ENCODE assay signal across 2 cellular contexts in the genomic region with DNA sequence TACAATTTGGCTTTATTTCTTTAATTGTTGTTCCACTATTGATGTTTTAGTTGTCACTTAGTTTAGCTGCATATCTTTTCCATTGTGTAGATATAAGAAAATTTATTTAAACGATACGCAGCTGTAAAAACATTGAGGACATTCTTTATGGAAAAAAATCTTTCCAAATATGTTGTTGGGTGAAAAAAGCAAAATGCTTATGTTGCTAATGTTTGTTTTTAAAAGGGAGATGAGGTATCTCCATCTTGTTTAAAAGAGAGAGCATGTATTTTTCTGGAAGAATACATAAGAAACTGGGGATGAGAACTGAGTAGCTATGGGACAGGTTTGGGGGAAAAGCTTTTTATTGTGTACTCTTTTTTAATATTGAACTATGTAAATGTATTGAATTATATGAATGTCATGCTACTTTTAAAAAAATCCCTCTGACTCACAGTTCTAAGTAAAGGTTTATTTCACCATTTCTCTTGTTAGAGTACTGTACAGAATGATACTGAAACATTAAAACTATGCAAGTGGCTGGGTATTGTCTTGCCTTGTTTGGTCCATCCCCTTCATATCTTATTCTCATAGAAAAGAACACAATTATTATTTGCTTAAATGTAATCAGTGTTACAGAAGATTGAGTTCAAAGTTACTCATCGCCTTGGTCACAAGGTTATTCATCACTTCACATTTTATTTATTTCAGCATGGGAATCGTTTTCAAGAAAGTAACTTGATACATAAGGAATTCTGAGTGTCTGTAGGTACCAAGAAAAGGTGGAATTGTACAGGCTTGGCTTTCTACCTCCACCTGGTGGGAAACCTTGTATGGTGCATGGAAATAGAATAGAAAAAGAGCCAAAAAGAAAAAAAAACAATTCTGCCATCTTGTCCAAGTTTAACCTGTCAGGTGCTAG.
A peak's percentile ranks its signal among the peaks of the same experiment; 100 is the strongest.
TF ChIP-seq lines count a peak whose summit lies in the region.

No MANE protein-coding gene starts in this region.

TF ChIP-seq in IMR-90, 13 proteins besides CTCF, POLR2A, EP300 and RAD21:
- TF ChIP-seq SMC3 (IDR thresholded peaks at IDR 0.05; ENCODE audit: low read depth, low read length) (no peak; the same call in 1 of the 2 replicates), MAZ (IDR thresholded peaks at IDR 0.05; ENCODE audit: borderline replicate concordance, low read depth, low read length) (no peak), RFX5 (IDR thresholded peaks at IDR 0.05; ENCODE audit: low read depth, low read length) (no peak), RCOR1 (IDR thresholded peaks at IDR 0.05; ENCODE audit: insufficient replicate concordance, low read length) (no peak), MXI1 (IDR thresholded peaks at IDR 0.05; ENCODE audit: borderline replicate concordance, low read depth, low read length) (no peak), MAFK (IDR thresholded peaks at IDR 0.05; ENCODE audit: low read depth, low read length) (no peak), CEBPB (IDR thresholded peaks at IDR 0.05; ENCODE audit: low read depth, low read length) (no peak), FOS (IDR thresholded peaks at IDR 0.05; ENCODE audit: low read depth, low read length) (no peak), NFE2L2 (IDR thresholded peaks at IDR 0.05; ENCODE audit: low read depth, low read length) (no peak), BHLHE40 (IDR thresholded peaks at IDR 0.05; ENCODE audit: low read depth, low read length) (no peak), CHD1 (IDR thresholded peaks at IDR 0.05; ENCODE audit: low read depth, low read length) (no peak)
- TF ChIP-seq, protein P1, sequence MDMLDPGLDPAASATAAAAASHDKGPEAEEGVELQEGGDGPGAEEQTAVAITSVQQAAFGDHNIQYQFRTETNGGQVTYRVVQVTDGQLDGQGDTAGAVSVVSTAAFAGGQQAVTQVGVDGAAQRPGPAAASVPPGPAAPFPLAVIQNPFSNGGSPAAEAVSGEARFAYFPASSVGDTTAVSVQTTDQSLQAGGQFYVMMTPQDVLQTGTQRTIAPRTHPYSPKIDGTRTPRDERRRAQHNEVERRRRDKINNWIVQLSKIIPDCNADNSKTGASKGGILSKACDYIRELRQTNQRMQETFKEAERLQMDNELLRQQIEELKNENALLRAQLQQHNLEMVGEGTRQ (IDR thresholded peaks at IDR 0.05; ENCODE audit: low read depth, low read length) = no peak
- TF ChIP-seq, protein P2, sequence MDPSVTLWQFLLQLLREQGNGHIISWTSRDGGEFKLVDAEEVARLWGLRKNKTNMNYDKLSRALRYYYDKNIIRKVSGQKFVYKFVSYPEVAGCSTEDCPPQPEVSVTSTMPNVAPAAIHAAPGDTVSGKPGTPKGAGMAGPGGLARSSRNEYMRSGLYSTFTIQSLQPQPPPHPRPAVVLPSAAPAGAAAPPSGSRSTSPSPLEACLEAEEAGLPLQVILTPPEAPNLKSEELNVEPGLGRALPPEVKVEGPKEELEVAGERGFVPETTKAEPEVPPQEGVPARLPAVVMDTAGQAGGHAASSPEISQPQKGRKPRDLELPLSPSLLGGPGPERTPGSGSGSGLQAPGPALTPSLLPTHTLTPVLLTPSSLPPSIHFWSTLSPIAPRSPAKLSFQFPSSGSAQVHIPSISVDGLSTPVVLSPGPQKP (IDR thresholded peaks at IDR 0.05; ENCODE audit: borderline replicate concordance, low read depth, low read length) = no peak

TF ChIP-seq in HepG2, 621 proteins besides CTCF, POLR2A, EP300 and RAD21:
- TF ChIP-seq ZNF841 (CRISPR knock-in tag; IDR thresholded peaks at IDR 0.05; ENCODE audit: borderline replicate concordance) (no peak), ASH2L (IDR thresholded peaks at IDR 0.05; ENCODE audit: insufficient read length, low read depth, low read length) (peak; percentile 20), ZNF839 (CRISPR knock-in tag; IDR thresholded peaks at IDR 0.05; ENCODE audit: borderline replicate concordance) (no peak), SMC3 (IDR thresholded peaks at IDR 0.05; ENCODE audit: low read length) (0 out of 2 replicates have a peak, but pooled peaks have one; percentile 23), STAG1 (CRISPR knock-in tag; IDR thresholded peaks at IDR 0.05) (peak; percentile 54), RXRB (CRISPR knock-in tag; IDR thresholded peaks at IDR 0.05; ENCODE audit: borderline replicate concordance) (0 out of 2 replicates have a peak, but pooled peaks have one; percentile 15), ONECUT2 (CRISPR knock-in tag; IDR thresholded peaks at IDR 0.05) (no peak), GATAD2A (CRISPR knock-in tag; IDR thresholded peaks at IDR 0.05) (0 out of 2 replicates have a peak, but pooled peaks have one; percentile 11)
- TF ChIP-seq, protein P3, sequence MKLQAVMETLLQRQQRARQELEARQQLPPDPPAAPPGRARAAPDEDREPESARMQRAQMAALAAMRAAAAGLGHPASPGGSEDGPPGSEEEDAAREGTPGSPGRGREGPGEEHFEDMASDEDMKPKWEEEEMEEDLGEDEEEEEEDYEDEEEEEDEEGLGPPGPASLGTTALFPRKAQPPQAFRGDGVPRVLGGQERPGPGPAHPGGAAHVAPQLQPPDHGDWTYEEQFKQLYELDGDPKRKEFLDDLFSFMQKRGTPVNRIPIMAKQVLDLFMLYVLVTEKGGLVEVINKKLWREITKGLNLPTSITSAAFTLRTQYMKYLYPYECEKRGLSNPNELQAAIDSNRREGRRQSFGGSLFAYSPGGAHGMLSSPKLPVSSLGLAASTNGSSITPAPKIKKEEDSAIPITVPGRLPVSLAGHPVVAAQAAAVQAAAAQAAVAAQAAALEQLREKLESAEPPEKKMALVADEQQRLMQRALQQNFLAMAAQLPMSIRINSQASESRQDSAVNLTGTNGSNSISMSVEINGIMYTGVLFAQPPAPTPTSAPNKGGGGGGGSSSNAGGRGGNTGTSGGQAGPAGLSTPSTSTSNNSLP (IDR thresholded peaks at IDR 0.05; ENCODE audit: low read depth, low read length) = no peak
- TF ChIP-seq, protein P4, sequence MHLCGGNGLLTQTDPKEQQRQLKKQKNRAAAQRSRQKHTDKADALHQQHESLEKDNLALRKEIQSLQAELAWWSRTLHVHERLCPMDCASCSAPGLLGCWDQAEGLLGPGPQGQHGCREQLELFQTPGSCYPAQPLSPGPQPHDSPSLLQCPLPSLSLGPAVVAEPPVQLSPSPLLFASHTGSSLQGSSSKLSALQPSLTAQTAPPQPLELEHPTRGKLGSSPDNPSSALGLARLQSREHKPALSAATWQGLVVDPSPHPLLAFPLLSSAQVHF (CRISPR knock-in tag; IDR thresholded peaks at IDR 0.05) = no peak
- TF ChIP-seq, protein P5, sequence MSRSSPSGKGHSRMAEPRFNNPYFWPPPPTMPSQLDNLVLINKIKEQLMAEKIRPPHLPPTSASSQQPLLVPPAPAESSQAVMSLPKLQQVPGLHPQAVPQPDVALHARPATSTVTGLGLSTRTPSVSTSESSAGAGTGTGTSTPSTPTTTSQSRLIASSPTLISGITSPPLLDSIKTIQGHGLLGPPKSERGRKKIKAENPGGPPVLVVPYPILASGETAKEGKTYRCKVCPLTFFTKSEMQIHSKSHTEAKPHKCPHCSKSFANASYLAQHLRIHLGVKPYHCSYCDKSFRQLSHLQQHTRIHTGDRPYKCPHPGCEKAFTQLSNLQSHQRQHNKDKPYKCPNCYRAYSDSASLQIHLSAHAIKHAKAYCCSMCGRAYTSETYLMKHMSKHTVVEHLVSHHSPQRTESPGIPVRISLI (CRISPR knock-in tag; IDR thresholded peaks at IDR 0.05; ENCODE audit: borderline replicate concordance) = peak; percentile 71; the same call in 1 of the 2 replicates
TF ChIP-seq in HepG2: peak in this region for 6.
